Comparison of ENCODE assay signal across 1 cellular context in genomic region chr20:48096957-48097890, GRCh38.
TF ChIP-seq lines count a peak whose summit lies in the region.

No MANE protein-coding gene starts in this region.

TF ChIP-seq in K562, 482 proteins besides CTCF, POLR2A, EP300 and RAD21 (continued from another document):
- no peak for TF ChIP-seq TSHZ1 (CRISPR knock-in tag; IDR thresholded peaks at IDR 0.05)
- no peak for TF ChIP-seq CEBPG (CRISPR knock-in tag; IDR thresholded peaks at IDR 0.05)
- no peak for TF ChIP-seq CEBPG (tag; conservative IDR thresholded peaks at IDR 0.05 in 1 of 2, IDR thresholded peaks at IDR 0.05 in 1 of 2)
- TF ChIP-seq ELF1 (tag; IDR thresholded peaks at IDR 0.05) = no peak
- peak; percentile 79 for TF ChIP-seq NFYB (IDR thresholded peaks at IDR 0.05; ENCODE audit: extremely low read depth, insufficient read length)
- TF ChIP-seq RBFOX2 (IDR thresholded peaks at IDR 0.05; ENCODE audit: low read depth, low read length) = no peak
- peak; percentile 59; the same call in 1 of the 2 replicates for TF ChIP-seq VEZF1 (CRISPR knock-in tag; IDR thresholded peaks at IDR 0.05)
- TF ChIP-seq FOS (IDR thresholded peaks at IDR 0.05; ENCODE audit: extremely low read depth, insufficient read length) = peak; percentile 73
- TF ChIP-seq ZNF449 (CRISPR knock-in tag; IDR thresholded peaks at IDR 0.05) = no peak
- TF ChIP-seq KDM2B (CRISPR knock-in tag; IDR thresholded peaks at IDR 0.05) = no peak
- no peak for TF ChIP-seq MNT (conservative IDR thresholded peaks at IDR 0.05)
- TF ChIP-seq PBX2 (CRISPR knock-in tag; IDR thresholded peaks at IDR 0.05; ENCODE audit: low read depth) = no peak
- no peak for TF ChIP-seq PBX2 (tag; conservative IDR thresholded peaks at IDR 0.05; ENCODE audit: low read depth)
- no peak for TF ChIP-seq EWSR1 (IDR thresholded peaks at IDR 0.05; ENCODE audit: borderline replicate concordance, low read depth, partially characterized antibody)
- TF ChIP-seq ZNF277 (CRISPR knock-in tag; IDR thresholded peaks at IDR 0.05; ENCODE audit: borderline replicate concordance) = no peak
- TF ChIP-seq JUNB (CRISPR knock-in tag; conservative IDR thresholded peaks at IDR 0.05) = no peak
- no peak for TF ChIP-seq THRAP3 (IDR thresholded peaks at IDR 0.05; ENCODE audit: borderline replicate concordance)
- TF ChIP-seq KLF1 (tag; IDR thresholded peaks at IDR 0.05) = no peak
- TF ChIP-seq FOXO4 (CRISPR knock-in tag; IDR thresholded peaks at IDR 0.05) = no peak
- no peak for TF ChIP-seq ZNF785 (CRISPR knock-in tag; IDR thresholded peaks at IDR 0.05)
- peak; percentile 95 for TF ChIP-seq TOE1 (IDR thresholded peaks at IDR 0.05; ENCODE audit: borderline replicate concordance)
- TF ChIP-seq TOE1 (CRISPR knock-in tag; IDR thresholded peaks at IDR 0.05; ENCODE audit: borderline replicate concordance, low read depth) = no peak
- TF ChIP-seq CBFA2T2 (conservative IDR thresholded peaks at IDR 0.05) = peak; percentile 62
- no peak for TF ChIP-seq E2F8 (IDR thresholded peaks at IDR 0.05; ENCODE audit: low read depth, partially characterized antibody)
- no peak for TF ChIP-seq ZNF224 (CRISPR knock-in tag; IDR thresholded peaks at IDR 0.05)
- no peak for TF ChIP-seq DPF2 (IDR thresholded peaks at IDR 0.05)
- no peak for TF ChIP-seq ZNF143 (CRISPR knock-in tag; IDR thresholded peaks at IDR 0.05)
- no peak for TF ChIP-seq GATAD2B (IDR thresholded peaks at IDR 0.05; ENCODE audit: borderline replicate concordance)
- TF ChIP-seq ZNF551 (CRISPR knock-in tag; IDR thresholded peaks at IDR 0.05) = no peak
- no peak for TF ChIP-seq FOXP4 (CRISPR knock-in tag; IDR thresholded peaks at IDR 0.05; ENCODE audit: borderline replicate concordance)
- no peak for TF ChIP-seq DACH1 (IDR thresholded peaks at IDR 0.05; ENCODE audit: partially characterized antibody)
- TF ChIP-seq ZNF24 (IDR thresholded peaks at IDR 0.05) = no peak
- TF ChIP-seq ESRRB (CRISPR knock-in tag; IDR thresholded peaks at IDR 0.05; ENCODE audit: borderline replicate concordance) = no peak
- no peak for TF ChIP-seq ADNP (tag; IDR thresholded peaks at IDR 0.05)
- no peak for TF ChIP-seq MAFG (tag; conservative IDR thresholded peaks at IDR 0.05)
- TF ChIP-seq RBM25 (IDR thresholded peaks at IDR 0.05; ENCODE audit: low read depth, low read length, severe bottlenecking) = peak; percentile 10
- TF ChIP-seq GTF2E2 (tag; IDR thresholded peaks at IDR 0.05) = no peak
- TF ChIP-seq ZNF830 (CRISPR knock-in tag; IDR thresholded peaks at IDR 0.05) = no peak
